8 cellular contexts compared by ENCODE assay signal in the genomic region with DNA sequence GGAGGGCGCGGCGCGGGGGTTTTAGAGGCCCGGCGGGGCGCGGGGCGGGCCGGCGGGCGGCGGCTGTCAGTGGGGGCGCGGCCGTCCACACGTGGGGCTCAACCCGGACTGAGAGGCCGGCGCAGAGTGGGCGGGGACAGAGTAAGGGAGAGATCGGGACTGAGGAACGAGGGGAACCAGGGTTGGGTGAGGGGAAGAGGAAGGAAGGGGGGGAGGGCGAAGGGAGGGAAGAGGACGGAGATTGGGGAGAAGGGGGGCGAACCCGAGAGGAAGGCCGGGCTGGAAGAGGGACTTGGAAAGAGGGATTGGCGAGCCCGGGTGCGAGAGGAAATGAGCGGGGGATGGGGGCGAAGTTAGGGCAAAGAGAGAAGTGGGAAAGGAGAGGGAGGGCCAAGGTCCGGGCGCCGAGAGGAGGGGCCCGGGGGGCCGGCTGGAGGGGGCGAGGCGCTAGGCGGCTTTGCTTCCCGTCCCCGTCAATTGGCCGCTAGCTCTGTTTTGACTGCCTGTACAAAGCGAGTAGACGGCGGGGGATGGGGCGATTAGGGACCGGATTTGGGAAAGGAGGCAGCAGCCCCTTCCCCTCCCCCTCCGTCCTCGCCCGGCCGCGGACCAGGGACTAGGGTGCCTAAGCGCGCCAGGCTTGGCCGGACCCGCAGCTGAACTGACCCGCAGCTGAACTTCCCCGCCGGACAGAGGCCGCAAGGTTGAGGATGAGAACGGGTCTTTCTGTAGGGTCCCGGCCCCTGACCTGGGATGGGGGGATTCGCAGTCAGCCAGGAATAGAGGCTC. TPM values are rescaled to one million over a fixed set of nuclear protein-coding genes. Genes with fewer than 3 reads are reported as not detected.
DNase-seq lines count a peak whose midpoint lies in the region; ATAC-seq and TF ChIP-seq lines count a peak whose summit lies in the region.

No MANE protein-coding gene starts in this region.

- peak overlapping the region; percentile 79 for H3K18ac ChIP-seq in H9 (ENCODE audit: insufficient read length, low read depth, low read length)

- no peak overlapping the region for H2AFZ ChIP-seq in H9 (ENCODE audit: low read length)

- peaks cover 10 to 11% of the 10 kb centered on the region in 2 experiments for H3K4me1 Mint-ChIP-seq in H9
- peaks cover 2% of the 10 kb centered on the region for H3K4me1 Mint-ChIP-seq in activated naive CD4-positive, alpha-beta T cell treated with anti-CD3 and anti-CD28 coated beads for 36 hours (ENCODE audit: low read depth)

- H3K27me3 ChIP-seq in H9 (ENCODE audit: insufficient read depth, low read length) (peaks cover 15% of the 10 kb centered on the region; the same call in 1 of the 2 replicates), RWPE2 (ENCODE audit: insufficient read depth, poor library complexity, severe bottlenecking) (no peaks in the 10 kb centered on the region)

- H4K5ac ChIP-seq in H9 (ENCODE audit: insufficient read length, low read depth, low read length), result no peak overlapping the region

- no peak overlapping the region for H2BK15ac ChIP-seq in H9 (ENCODE audit: low read depth, low read length)

- H3K4ac ChIP-seq in H9 (ENCODE audit: low read depth, low read length), result no peak overlapping the region

- peaks cover 0 to 11% (median 9%) of the 10 kb centered on the region in 3 experiments; a peak in 3 of 7 replicates for H3K36me3 Mint-ChIP-seq in H9 (ENCODE audit: insufficient read depth in 1 of 3, low read depth in 3 of 3)
- no peaks in the 10 kb centered on the region for H3K36me3 Mint-ChIP-seq in activated naive CD4-positive, alpha-beta T cell treated with anti-CD3 and anti-CD28 coated beads for 36 hours (ENCODE audit: low read depth)

- TF ChIP-seq CTCF in H9 (conservative IDR thresholded peaks at IDR 0.05) (no peak), RWPE2 (IDR thresholded peaks at IDR 0.05; ENCODE audit: poor library complexity, severe bottlenecking) (no peak), fibroblast of villous mesenchyme (IDR thresholded peaks at IDR 0.05; ENCODE audit: insufficient read depth, low read depth, low read length) (no peak)

- H3K14ac ChIP-seq in H9 (ENCODE audit: insufficient read depth, low read length), result peak overlapping the region; percentile 1

- H3K4me3 Mint-ChIP-seq in H9, result peak overlapping the region; percentile 65 to 82
- H3K4me3 Mint-ChIP-seq in activated naive CD4-positive, alpha-beta T cell treated with anti-CD3 and anti-CD28 coated beads for 36 hours, result no peak overlapping the region

- H3K23me2 ChIP-seq in H9 (ENCODE audit: insufficient read length, low read depth, low read length, poor library complexity, severe bottlenecking), result peaks cover 32% of the 10 kb centered on the region

- peaks cover 32% of the 10 kb centered on the region for H3K36me3 ChIP-seq in RWPE2 (ENCODE audit: low read depth)

- H2AK5ac ChIP-seq in H9 (ENCODE audit: insufficient read length, low read length), result no peak overlapping the region

- intact Hi-C loops in activated naive CD4-positive, alpha-beta T cell treated with anti-CD3 and anti-CD28 coated beads for 36 hours (cut with micrococcal nuclease), result no loop called here

- DNase-seq in H9 (peak; percentile 89), RWPE2 (ENCODE audit: low spot score) (peak; percentile 99), fibroblast of villous mesenchyme (ENCODE audit: low read depth) (peak; percentile 96), non-pigmented ciliary epithelial cell (ENCODE audit: low read depth) (peak; percentile 59), NCI-H2171 (lab: John Stamatoyannopoulos, UW) (no peak)
- DNase-seq in activated naive CD4-positive, alpha-beta T cell treated with anti-CD3 and anti-CD28 coated beads for 36 hours, result no peak

- H3K9me3 Mint-ChIP-seq in H9, result peaks cover under 1 to 2% of the 10 kb centered on the region in 2 experiments; a peak in 2 of 5 replicates
- no peaks in the 10 kb centered on the region for H3K9me3 Mint-ChIP-seq in activated naive CD4-positive, alpha-beta T cell treated with anti-CD3 and anti-CD28 coated beads for 36 hours

- H3K56ac ChIP-seq in H9 (ENCODE audit: insufficient read length, low read depth, low read length), result no peak overlapping the region

- H2BK5ac ChIP-seq in H9 (ENCODE audit: insufficient read length, low read length), result no peak overlapping the region

- CTCF ChIA-PET in activated naive CD4-positive, alpha-beta T cell treated with anti-CD3 and anti-CD28 coated beads for 36 hours (lab: Charles Lee), result no interaction called here

- no peak overlapping the region for H3K27ac ChIP-seq in H9 (ENCODE audit: insufficient read length, low read depth, low read length)
- H3K27ac ChIP-seq in RWPE2 (ENCODE audit: poor library complexity, severe bottlenecking), result peak overlapping the region; percentile 82

- peak overlapping the region in 1 of 3 experiments; percentile 11; a peak in 1 of 7 replicates for H3K27ac Mint-ChIP-seq in H9
- H3K27ac Mint-ChIP-seq in activated naive CD4-positive, alpha-beta T cell treated with anti-CD3 and anti-CD28 coated beads for 36 hours, result no peak overlapping the region

- no peak overlapping the region for H2BK120ac ChIP-seq in H9 (ENCODE audit: low read depth, low read length, poor library complexity, severe bottlenecking)

- H4K91ac ChIP-seq in H9 (ENCODE audit: insufficient read length, low read depth, low read length), result no peak overlapping the region

- H2BK20ac ChIP-seq in H9 (ENCODE audit: low read depth, low read length, poor library complexity, severe bottlenecking), result no peak overlapping the region

- H3K4me2 ChIP-seq in H9 (ENCODE audit: insufficient read depth, insufficient read length, low read length), result peak overlapping the region; percentile 66

- no peaks in the 10 kb centered on the region for H3K79me1 ChIP-seq in H9 (ENCODE audit: insufficient read depth, low read depth, low read length, poor library complexity, severe bottlenecking)

- H3K79me2 ChIP-seq in H9 (ENCODE audit: insufficient read depth, low read length), result no peaks in the 10 kb centered on the region

- H3K23ac ChIP-seq in H9 (ENCODE audit: insufficient read length, low read depth, low read length), result no peak overlapping the region

- H3K4me3 ChIP-seq in RWPE2 (ENCODE audit: severe bottlenecking), result peak overlapping the region; percentile 83
- peak overlapping the region; percentile 93 for H3K4me3 ChIP-seq in fibroblast of villous mesenchyme (ENCODE audit: low read depth, low read length)

- no peak overlapping the region for H3T11ph ChIP-seq in H9 (ENCODE audit: low read length)

- peak overlapping the region; percentile 17 for H3K9ac ChIP-seq in H9 (ENCODE audit: extremely low read depth, insufficient read length, low read length)

- H2BK12ac ChIP-seq in H9 (ENCODE audit: insufficient read length, low read depth, low read length), result peak overlapping the region; percentile 29

- ATAC-seq in RWPE2 (ENCODE audit: low read depth) (peak; percentile 85), GM19452 (IDR thresholded peaks at IDR 0.05; ENCODE audit: unreplicated experiment) (no peak), HG03378 (IDR thresholded peaks at IDR 0.05; ENCODE audit: unreplicated experiment) (no peak)

- WGBS in H9 (ENCODE audit: extremely low coverage, insufficient read length, low lambda C conversion rate), result no CpG with 5 or more reads among the region's 65 CpGs

- no peaks in the 10 kb centered on the region for H4K20me1 ChIP-seq in H9 (ENCODE audit: control insufficient read depth, insufficient read depth, insufficient read length)

- no peak overlapping the region for H4K8ac ChIP-seq in H9 (replicated peaks; ENCODE audit: insufficient read length, low read depth, low read length)

- H3K9me3 ChIP-seq in H9 (ENCODE audit: control insufficient read depth, low read depth, low read length) (no peaks in the 10 kb centered on the region), RWPE2 (ENCODE audit: severe bottlenecking) (no peaks in the 10 kb centered on the region)

- no peaks in the 10 kb centered on the region for H3K4me1 ChIP-seq in H9 (ENCODE audit: insufficient read depth, low read length)
- H3K4me1 ChIP-seq in RWPE2 (ENCODE audit: insufficient read depth, poor library complexity, severe bottlenecking), result peaks cover 21% of the 10 kb centered on the region

- H3K27me3 Mint-ChIP-seq in H9 (ENCODE audit: low read depth), result peaks cover 81% of the 10 kb centered on the region
- H3K27me3 Mint-ChIP-seq in activated naive CD4-positive, alpha-beta T cell treated with anti-CD3 and anti-CD28 coated beads for 36 hours (ENCODE audit: low read depth), result peaks cover 39% of the 10 kb centered on the region

RNA-seq across cellular contexts. Expression of gene FBN2, which starts 0.4 kb away (rescaled TPM):
- total RNA-seq in H9 (2021), result 8.1 and 8.3 TPM in 2 replicates
- 81.6 and 137 TPM in 2 replicates for total RNA-seq in fibroblast of villous mesenchyme
- not detected for total RNA-seq in activated naive CD4-positive, alpha-beta T cell treated with anti-CD3 and anti-CD28 coated beads for 36 hours

Comparison
In these comparisons a context has a peak if more than half of its experiments do, and no peak if none do; other contexts are left out.
1. DNase-seq: peak in H9 (single experiment), RWPE2 (single experiment), fibroblast of villous mesenchyme (single experiment) and non-pigmented ciliary epithelial cell (single experiment); none in activated naive CD4-positive, alpha-beta T cell treated with anti-CD3 and anti-CD28 coated beads for 36 hours (single experiment) and NCI-H2171 (single experiment).